In genomic region chr6:11947569-11947968, GRCh38 we compare ENCODE assay signal across 22 cellular contexts.
DNase-seq lines count a peak whose midpoint lies in the region; ATAC-seq, FAIRE-seq and TF ChIP-seq lines count a peak whose summit lies in the region.
"Had no signal": no experiment of that assay in that cellular context is flagged by ENCODE, and none has a peak within 500 bp of the region (broad histone marks: within the 10 kb centered on the region; RNA-seq: fewer than 3 reads in every experiment).

No MANE protein-coding gene starts in this region.

- TF ChIP-seq RAD21 in HepG2 (CRISPR knock-in tag; IDR thresholded peaks at IDR 0.05), result no peak

- H2AFZ ChIP-seq in HepG2 (ENCODE audit: low read length), result no peak overlapping the region
- H2AFZ ChIP-seq: GM23338, PC-9 had no signal

- no peak for TF ChIP-seq POLR2A in HepG2 (IDR thresholded peaks at IDR 0.05; ENCODE audit: insufficient read depth in 1 of 2, low read depth in 2 of 2, low read length in 2 of 2)

- H3K4me3 ChIP-seq in bronchial epithelial cell (ENCODE audit: low read depth, low read length) (no peak overlapping the region), HepG2 (replicated peaks in 1 of 3; ENCODE audit: insufficient read depth in 1 of 3, low read depth in 2 of 3, low read length in 3 of 3) (no peak overlapping the region)
- H3K4me3 ChIP-seq: GM23338, HAP-1, PC-9, SJSA1 had no signal

- WGBS in HepG2 (ENCODE audit: low lambda C conversion rate), result 19% methylated on average over 2 of the region's 2 CpGs

- DNase-seq in NCI-H2029 (lab: John Stamatoyannopoulos, UW), result peak; percentile 2
- DNase-seq in NCI-H2029 treated with DMSO at 0.1 percent for 48 hours (lab: John Stamatoyannopoulos, UW), result no peak
- DNase-seq in bronchial epithelial cell (ENCODE audit: low read depth), result peak; percentile 15
- DNase-seq in HepG2 (ENCODE audit: low spot score), result no peak
- DNase-seq in LoVo (ENCODE audit: low spot score), result no peak
- no peak for DNase-seq in SHP77 treated with DMSO at 0.1 percent for 48 hours (lab: John Stamatoyannopoulos, UW)
- DNase-seq in putamen (ENCODE audit: low spot score), result no peak
- DNase-seq: HFFc6; IMR-90; NCI-H2081; NCI-H446; NCI-H524 treated with DMSO at 0.1 percent for 48 hours; NCI-H774; NK-92 treated with Interleukin-12 subunit alpha and Interleukin-12 subunit beta, amount 100 ng/mL, for 24 hours; PC-9 had no signal

- H3K27me3 ChIP-seq in bronchial epithelial cell (ENCODE audit: control insufficient read depth, insufficient read depth, low read length) (no peaks in the 10 kb centered on the region), HepG2 (ENCODE audit: control insufficient read depth in 1 of 2, insufficient read depth in 2 of 2, low read length in 2 of 2) (no peaks in the 10 kb centered on the region)
- H3K27me3 ChIP-seq: SJSA1 had no signal

- no peak overlapping the region for H3K27ac ChIP-seq in HepG2 (ENCODE audit: extremely low read length, insufficient read depth, low read length)
- H3K27ac ChIP-seq: KMS-11, PC-9, SJSA1 had no signal

- H3K4me2 ChIP-seq in HepG2 (ENCODE audit: low read depth, low read length), result no peak overlapping the region
- H3K4me2 ChIP-seq: GM23338, KMS-11, PC-9 had no signal

- POLR2A ChIA-PET in HepG2 (lab: Yijun Ruan, JAX), result no interaction called here

- no TSS peak for BruUV-seq in HepG2 (replicated peaks; lab: Mats Ljungman, UMichigan)

- intact Hi-C loops in HepG2 (cut with micrococcal nuclease; ENCODE audit: unreplicated experiment), result no loop called here

- CTCF ChIA-PET in HepG2 (lab: Yijun Ruan, JAX; ENCODE audit: low intra/inter-chr PET ratio, low total read pairs), result no interaction called here

- FAIRE-seq in bronchial epithelial cell (lab: Jason Lieb, UNC) (no peak), HepG2 (lab: Jason Lieb, UNC) (no peak)
- FAIRE-seq: D721Med, G401.6 had no signal

- H3K36me3 ChIP-seq in bronchial epithelial cell (ENCODE audit: control insufficient read depth, insufficient read depth, low read length), result no peaks in the 10 kb centered on the region
- H3K36me3 ChIP-seq in HepG2 (replicated peaks in 1 of 2; ENCODE audit: control insufficient read depth in 1 of 2, insufficient read depth in 2 of 2, low read length in 2 of 2), result no peaks in the 10 kb centered on the region
- H3K36me3 ChIP-seq: HAP-1, SJSA1 had no signal

- no peaks in the 10 kb centered on the region for H3K9me3 ChIP-seq in HepG2 (ENCODE audit: low read length)
- H3K9me3 ChIP-seq: SJSA1 had no signal

- TF ChIP-seq EP300 in HepG2 (IDR thresholded peaks at IDR 0.05; ENCODE audit: low read depth in 2 of 2, low read length in 2 of 2) (no peak), HepG2 (CRISPR knock-in tag; IDR thresholded peaks at IDR 0.05; ENCODE audit: borderline replicate concordance) (no peak)

- H3K9ac ChIP-seq in HepG2 (ENCODE audit: insufficient read depth, low read depth, low read length), result no peak overlapping the region
- H3K9ac ChIP-seq: KMS-11 had no signal

- in situ Hi-C loops in HepG2 (cut with HindIII; ENCODE audit: extremely low pct_ligation_motif_present, low pct_unique_long_range_greater_than_20kb), result no loop called here

- H3K79me2 ChIP-seq in HepG2 (ENCODE audit: insufficient read depth, low read length), result no peaks in the 10 kb centered on the region

- ATAC-seq in HepG2, result no peak
- ATAC-seq: Right ventricle myocardium inferior had no signal

- no peaks in the 10 kb centered on the region for H4K20me1 ChIP-seq in HepG2 (ENCODE audit: insufficient read depth, low read length)

- peaks cover 10% of the 10 kb centered on the region for H3K4me1 ChIP-seq in HepG2 (ENCODE audit: insufficient read depth, low read length)
- H3K4me1 ChIP-seq: HAP-1, SJSA1 had no signal

- no peak for TF ChIP-seq CTCF in bronchial epithelial cell (IDR thresholded peaks at IDR 0.05; ENCODE audit: insufficient read depth, low read length, severe bottlenecking)
- TF ChIP-seq CTCF in HepG2 (CRISPR knock-in tag; IDR thresholded peaks at IDR 0.05), result no peak

TF ChIP-seq in HepG2, 621 proteins besides CTCF, POLR2A, EP300 and RAD21:
- peak; percentile 52; the same call in 1 of the 2 replicates for TF ChIP-seq FOXA3 (CRISPR knock-in tag; IDR thresholded peaks at IDR 0.05)
- no peak for TF ChIP-seq KAT8 (CRISPR knock-in tag; IDR thresholded peaks at IDR 0.05)
- TF ChIP-seq FOXA1 (IDR thresholded peaks at IDR 0.05), result no peak
- peak; percentile 65 for TF ChIP-seq FOXA1 (CRISPR knock-in tag; IDR thresholded peaks at IDR 0.05)
- TF ChIP-seq ZNF576 (CRISPR knock-in tag; IDR thresholded peaks at IDR 0.05), result no peak
- TF ChIP-seq ZNF574 (CRISPR knock-in tag; IDR thresholded peaks at IDR 0.05), result peak; percentile 75; the same call in 1 of the 2 replicates

Comparison
In these comparisons a context has a peak if more than half of its experiments do, and no peak if none do; other contexts are left out.
1. DNase-seq: peak in NCI-H2029 (single experiment) and bronchial epithelial cell (single experiment); none in NCI-H2029 treated with DMSO at 0.1 percent for 48 hours (single experiment), HepG2 (single experiment), LoVo (single experiment), SHP77 treated with DMSO at 0.1 percent for 48 hours (single experiment) and putamen (single experiment).